In genomic region chrX:117898206-117898605, GRCh38 we compare ENCODE assay signal across 28 cellular contexts.
"Had no signal": no experiment of that assay in that cellular context is flagged by ENCODE, and none has a peak within 500 bp of the region (broad histone marks: within the 10 kb centered on the region; RNA-seq: fewer than 3 reads in every experiment).

No MANE protein-coding gene starts in this region.

- FAIRE-seq: small intestine had no signal

- H3K4me1 Mint-ChIP-seq: naive B cell; nephron progenitor cell; neural crest cell; stimulated activated effector memory CD8-positive, alpha-beta T cell treated with anti-CD3 and anti-CD28 coated beads, Interleukin-12 subunit alpha, Interleukin-12 subunit beta, amount 100 ng/mL, for 72 hours had no signal

- H3K27ac ChIP-seq: neutrophil, parathyroid adenoma, prostate gland, right lobe of liver, sigmoid colon, stomach, thoracic aorta, thyroid gland, transverse colon, upper lobe of right lung, uterus had no signal

- H3K9ac ChIP-seq: parathyroid adenoma had no signal

- H3K4me3 Mint-ChIP-seq: naive B cell; naive thymus-derived CD8-positive, alpha-beta T cell; natural killer cell treated with Interleukin-12 subunit alpha and Interleukin-12 subunit beta and Interleukin-15 and Interleukin-18, amount 100 ng/mL, for 72 hours; nephron progenitor cell; neural crest cell; stimulated activated effector memory CD8-positive, alpha-beta T cell treated with anti-CD3 and anti-CD28 coated beads, Interleukin-12 subunit alpha, Interleukin-12 subunit beta, amount 100 ng/mL, for 72 hours; stimulated activated naive B cell treated with anti-CD40 and anti-IgM and Interleukin-4, amounts not matched to agents 10 μg/mL and 1 μg/mL and 100 μg/mL, for 72 hours; stimulated activated naive CD8-positive, alpha-beta T cell treated with anti-CD3 and anti-CD28 coated beads, Interleukin-15, Interleukin-2, amounts not matched to agents 100 ng/mL and 50 ng/mL, for 24 hours; type B pancreatic cell had no signal

- H3K36me3 ChIP-seq: neutrophil, prostate gland, right lobe of liver, sigmoid colon, stomach, thoracic aorta, thyroid gland, transverse colon, upper lobe of right lung, uterus had no signal

- H3K27ac Mint-ChIP-seq: naive B cell; natural killer cell treated with Interleukin-12 subunit alpha and Interleukin-12 subunit beta and Interleukin-15 and Interleukin-18, amount 100 ng/mL, for 72 hours; nephron progenitor cell; stimulated activated effector memory CD8-positive, alpha-beta T cell treated with anti-CD3 and anti-CD28 coated beads, Interleukin-12 subunit alpha, Interleukin-12 subunit beta, amount 100 ng/mL, for 72 hours; stimulated activated naive B cell treated with anti-CD40 and anti-IgM and Interleukin-4, amounts not matched to agents 10 μg/mL and 1 μg/mL and 100 μg/mL, for 72 hours; stimulated activated naive CD8-positive, alpha-beta T cell treated with anti-CD3 and anti-CD28 coated beads, Interleukin-15, Interleukin-2, amounts not matched to agents 100 ng/mL and 50 ng/mL, for 24 hours; type B pancreatic cell had no signal

- H3K4me1 ChIP-seq: parathyroid adenoma, prostate gland, right lobe of liver, sigmoid colon, stomach, thyroid gland, transverse colon, upper lobe of right lung, uterus had no signal

- H3K36me3 Mint-ChIP-seq: naive B cell; naive thymus-derived CD8-positive, alpha-beta T cell; natural killer cell treated with Interleukin-12 subunit alpha and Interleukin-12 subunit beta and Interleukin-15 and Interleukin-18, amount 100 ng/mL, for 72 hours; stimulated activated effector memory CD8-positive, alpha-beta T cell treated with anti-CD3 and anti-CD28 coated beads, Interleukin-12 subunit alpha, Interleukin-12 subunit beta, amount 100 ng/mL, for 72 hours; stimulated activated naive B cell treated with anti-CD40 and anti-IgM and Interleukin-4, amounts not matched to agents 10 μg/mL and 1 μg/mL and 100 μg/mL, for 72 hours; type B pancreatic cell had no signal

- DNase-seq: naive B cell; nephron progenitor cell; posterior cingulate gyrus; right cardiac atrium; right lobe of liver; sigmoid colon; small intestine; stimulated activated CD4-positive, alpha-beta T cell treated with anti-CD3 and anti-CD28 coated beads, Interleukin-15, amount 100 ng/mL, for 24 hours; stimulated activated CD4-positive, alpha-beta T cell treated with anti-CD3 and anti-CD28 coated beads, Interleukin-2, amount 100 ng/mL, for 24 hours; stimulated activated CD4-positive, alpha-beta T cell treated with anti-CD3 and anti-CD28 coated beads, Interleukin-2, amount 100 ng/mL, for 48 hours; stimulated activated CD4-positive, alpha-beta T cell treated with anti-CD3 and anti-CD28 coated beads, Interleukin-4, amount 100 ng/mL, for 24 hours; stimulated activated naive B cell treated with anti-CD40 and anti-IgM and Interleukin-4, amounts not matched to agents 10 μg/mL and 1 μg/mL and 100 μg/mL, for 72 hours; stimulated activated naive CD4-positive, alpha-beta T cell treated with Interleukin-2 at 50 U/mL for 16 hours; stomach; thyroid gland; transverse colon; upper lobe of right lung; uterus had no signal

- H2AFZ ChIP-seq: parathyroid adenoma had no signal

- H3K27me3 ChIP-seq: neutrophil, right lobe of liver, sigmoid colon, stomach, thyroid gland, transverse colon, upper lobe of right lung, uterus had no signal

- H3K79me2 ChIP-seq: parathyroid adenoma had no signal

- H3K27me3 Mint-ChIP-seq: naive B cell; naive thymus-derived CD8-positive, alpha-beta T cell; natural killer cell treated with Interleukin-12 subunit alpha and Interleukin-12 subunit beta and Interleukin-15 and Interleukin-18, amount 100 ng/mL, for 72 hours; stimulated activated naive B cell treated with anti-CD40 and anti-IgM and Interleukin-4, amounts not matched to agents 10 μg/mL and 1 μg/mL and 100 μg/mL, for 72 hours; stimulated activated naive CD8-positive, alpha-beta T cell treated with anti-CD3 and anti-CD28 coated beads, Interleukin-15, Interleukin-2, amounts not matched to agents 100 ng/mL and 50 ng/mL, for 24 hours; type B pancreatic cell had no signal

- H3K4me3 ChIP-seq: prostate gland, right lobe of liver, sigmoid colon, stomach, thoracic aorta, thyroid gland, transverse colon, upper lobe of right lung, uterus had no signal

- H3K9me3 Mint-ChIP-seq: naive B cell; naive thymus-derived CD8-positive, alpha-beta T cell; neural crest cell; stimulated activated effector memory CD8-positive, alpha-beta T cell treated with anti-CD3 and anti-CD28 coated beads, Interleukin-12 subunit alpha, Interleukin-12 subunit beta, amount 100 ng/mL, for 72 hours; stimulated activated naive B cell treated with anti-CD40 and anti-IgM and Interleukin-4, amounts not matched to agents 10 μg/mL and 1 μg/mL and 100 μg/mL, for 72 hours; stimulated activated naive CD8-positive, alpha-beta T cell treated with anti-CD3 and anti-CD28 coated beads, Interleukin-15, Interleukin-2, amounts not matched to agents 100 ng/mL and 50 ng/mL, for 24 hours; type B pancreatic cell had no signal

- H3K9me3 ChIP-seq: neutrophil, prostate gland, right lobe of liver, sigmoid colon, stomach, thoracic aorta, thyroid gland, transverse colon, upper lobe of right lung, uterus had no signal
